Comparison of ENCODE assay signal across 11 cellular contexts in genomic region chr3:152204218-152204617, GRCh38.
DNase-seq lines count a peak whose midpoint lies in the region; ATAC-seq and TF ChIP-seq lines count a peak whose summit lies in the region.
"Had no signal": no experiment of that assay in that cellular context is flagged by ENCODE, and none has a peak within 500 bp of the region (broad histone marks: within the 10 kb centered on the region; RNA-seq: fewer than 3 reads in every experiment).

No MANE protein-coding gene starts in this region.

- peak overlapping the region; percentile 90 for H3K27ac Mint-ChIP-seq in activated naive CD8-positive, alpha-beta T cell
- peak overlapping the region; percentile 30 to 95 (median 68) for H3K27ac Mint-ChIP-seq in naive B cell
- H3K27ac Mint-ChIP-seq in progenitor cell of endocrine pancreas = no peak overlapping the region

- no peak overlapping the region for H3K4me3 ChIP-seq in right atrium auricular region
- H3K4me3 ChIP-seq: prostate gland had no signal

- no peaks in the 10 kb centered on the region for H3K36me3 ChIP-seq in right atrium auricular region
- H3K36me3 ChIP-seq: prostate gland had no signal

- H3K27ac ChIP-seq in right atrium auricular region = peak overlapping the region; percentile 4 to 60

- H3K9me3 Mint-ChIP-seq in activated naive CD8-positive, alpha-beta T cell (ENCODE audit: low read depth) = no peaks in the 10 kb centered on the region
- peaks cover 0 to 15% (median 10%) of the 10 kb centered on the region in 7 donors for H3K9me3 Mint-ChIP-seq in naive B cell
- no peaks in the 10 kb centered on the region for H3K9me3 Mint-ChIP-seq in progenitor cell of endocrine pancreas (ENCODE audit: low read depth)

- no peak for ATAC-seq in Right ventricle myocardium superior (ENCODE audit: poor library complexity)
- ATAC-seq in naive B cell (ENCODE audit: low read depth in 2 of 2) = no peak
- ATAC-seq in GM19023 (IDR thresholded peaks at IDR 0.05; ENCODE audit: unreplicated experiment) = no peak

- H3K27me3 ChIP-seq in right atrium auricular region = no peaks in the 10 kb centered on the region

- no peaks in the 10 kb centered on the region for H3K36me3 Mint-ChIP-seq in activated naive CD8-positive, alpha-beta T cell
- H3K36me3 Mint-ChIP-seq in naive B cell (peaks cover 9 to 11% of the 10 kb centered on the region in 2 donors), progenitor cell of endocrine pancreas (ENCODE audit: insufficient read depth) (no peaks in the 10 kb centered on the region)

- H3K4me3 Mint-ChIP-seq in activated naive CD8-positive, alpha-beta T cell = peak overlapping the region; percentile 86
- peak overlapping the region; percentile 76 to 99 (median 94) for H3K4me3 Mint-ChIP-seq in naive B cell
- H3K4me3 Mint-ChIP-seq in progenitor cell of endocrine pancreas (ENCODE audit: low read depth) = no peak overlapping the region

- TF ChIP-seq CTCF in right atrium auricular region (IDR thresholded peaks at IDR 0.05) (no peak), progenitor cell of endocrine pancreas (IDR thresholded peaks at IDR 0.05; ENCODE audit: unreplicated experiment) (no peak)

- intact Hi-C loops in Right ventricle myocardium superior (cut with DNase I) = no loop called here

- DNase-seq in right atrium auricular region (ENCODE audit: low spot score) (no peak), Right ventricle myocardium superior (no peak), naive B cell (no peak), NCI-H146 (lab: John Stamatoyannopoulos, UW) (no peak), DMS 273 (lab: John Stamatoyannopoulos, UW; ENCODE audit: unreplicated experiment) (no peak), progenitor cell of endocrine pancreas (ENCODE audit: low spot score, unreplicated experiment) (no peak)
- DNase-seq: COR-L47, head of caudate nucleus had no signal

- peaks cover 0 to 31% of the 10 kb centered on the region in 2 donors for H3K4me1 ChIP-seq in right atrium auricular region
- H3K4me1 ChIP-seq: prostate gland had no signal

- no peaks in the 10 kb centered on the region for H3K27me3 Mint-ChIP-seq in activated naive CD8-positive, alpha-beta T cell
- H3K27me3 Mint-ChIP-seq in naive B cell (no peaks in the 10 kb centered on the region), progenitor cell of endocrine pancreas (no peaks in the 10 kb centered on the region)

- no peaks in the 10 kb centered on the region for H3K9me3 ChIP-seq in right atrium auricular region
- H3K9me3 ChIP-seq: prostate gland had no signal

- peaks cover 83% of the 10 kb centered on the region for H3K4me1 Mint-ChIP-seq in activated naive CD8-positive, alpha-beta T cell (ENCODE audit: low read depth)
- peaks cover 43 to 48% (median 44%) of the 10 kb centered on the region in 3 donors for H3K4me1 Mint-ChIP-seq in naive B cell
- peaks cover 23% of the 10 kb centered on the region for H3K4me1 Mint-ChIP-seq in progenitor cell of endocrine pancreas (ENCODE audit: low read depth)
